ENCODE assay signal across 7 cellular contexts in the genomic region with DNA sequence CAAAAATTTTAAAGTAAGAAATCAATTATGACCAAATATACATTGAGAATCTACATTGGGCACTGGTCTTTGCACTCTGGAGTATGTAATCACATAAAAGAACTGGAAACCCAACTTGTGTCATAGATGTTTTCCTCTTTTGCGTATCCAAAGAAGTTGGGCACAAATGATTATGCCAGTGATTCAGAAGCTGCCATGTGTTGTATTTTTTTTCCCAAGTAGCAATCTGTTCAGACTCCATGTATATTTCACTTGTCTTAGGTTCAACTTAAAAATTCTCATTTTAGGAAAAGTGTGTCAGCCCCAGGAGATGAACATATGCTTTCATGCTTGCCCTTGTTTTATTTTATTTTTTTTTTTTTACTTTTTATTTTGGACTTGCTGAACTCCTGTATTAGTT.
"Had no signal": no experiment of that assay in that cellular context is flagged by ENCODE, and none has a peak within 500 bp of the region (broad histone marks: within the 10 kb centered on the region; RNA-seq: fewer than 3 reads in every experiment).

No MANE protein-coding gene starts in this region.

- H3K4me3 ChIP-seq: K562 had no signal

- H3K27ac ChIP-seq: HL-60 had no signal

- ATAC-seq: HepG2, K562 had no signal

- H3K4me3 Mint-ChIP-seq: IgD-negative memory B cell had no signal

- H3K36me3 Mint-ChIP-seq: IgD-negative memory B cell had no signal

- DNase-seq: IMR-90, KBM-7, KG1 had no signal

- H3K27ac Mint-ChIP-seq: IgD-negative memory B cell had no signal

- H3K27me3 Mint-ChIP-seq: IgD-negative memory B cell had no signal
